8 cellular contexts compared by ENCODE assay signal in the genomic region with DNA sequence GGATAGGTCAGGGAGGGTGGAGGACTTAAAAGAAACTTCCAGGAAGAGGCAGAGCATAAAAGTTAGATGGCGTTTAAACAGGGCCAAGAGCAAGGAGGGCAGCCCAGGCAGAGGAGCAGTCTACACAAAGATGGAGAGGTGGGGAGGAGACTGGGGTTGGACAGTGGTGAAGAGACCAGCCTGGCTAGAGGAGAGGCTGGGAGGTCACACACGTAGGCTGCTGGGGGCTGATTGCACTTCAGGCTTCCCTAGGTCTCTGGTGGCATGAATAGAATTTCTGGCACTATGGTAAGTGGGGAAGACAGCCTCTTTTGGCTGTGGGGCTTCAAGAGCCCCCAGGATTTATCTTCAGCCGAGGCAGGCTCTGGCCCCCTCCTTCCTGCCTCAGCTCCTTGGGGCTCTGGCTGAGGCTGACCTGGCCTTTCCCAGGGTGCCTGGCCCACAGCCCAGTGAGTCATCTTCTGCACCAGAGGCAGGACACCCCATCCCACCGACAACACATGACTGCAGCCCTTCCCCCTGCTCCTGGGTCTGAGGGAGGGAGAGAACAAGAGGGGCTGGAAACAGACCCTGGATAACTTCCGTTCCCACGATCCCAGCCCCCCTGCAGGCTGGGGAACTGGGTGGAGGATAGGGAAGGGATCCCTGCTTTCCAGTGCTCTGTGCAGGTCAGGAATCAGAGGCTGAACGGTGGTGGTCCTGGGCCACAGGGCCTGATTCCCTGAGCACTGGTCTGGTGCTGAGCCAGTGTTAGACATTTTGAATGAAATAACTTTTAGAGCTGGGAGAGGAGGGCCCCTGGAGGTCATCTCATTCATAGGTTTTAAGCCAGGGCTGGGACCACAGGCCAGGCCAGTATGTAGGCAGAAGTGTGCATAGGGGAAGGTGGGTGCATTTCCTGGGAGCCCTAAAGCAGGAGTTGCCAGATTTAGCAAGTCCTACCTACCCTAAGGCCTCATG. TPM values are rescaled to one million over a fixed set of nuclear protein-coding genes. Genes with fewer than 3 reads are reported as not detected.
A peak's percentile ranks its signal among the peaks of the same experiment; 100 is the strongest.
DNase-seq lines count a peak whose midpoint lies in the region; ATAC-seq, FAIRE-seq and TF ChIP-seq lines count a peak whose summit lies in the region.

No MANE protein-coding gene starts in this region.

- no peak overlapping the region for H3K4me3 Mint-ChIP-seq in activated T-helper 1 cell treated with anti-CD3 and anti-CD28 coated beads, Interleukin-12 subunit alpha, Interleukin-12 subunit beta, Interleukin-2, Interleukin-4 antibody, amounts not matched to agents 30 ng/mL and 10 ng/mL and 1 ng/mL, durations not matched to agents 14 hours and 24 hours and 36 hours

- intact Hi-C loops in lower lobe of right lung (cut with DNase I) = no loop called here
- intact Hi-C loops in activated T-helper 1 cell treated with anti-CD3 and anti-CD28 coated beads, Interleukin-12 subunit alpha, Interleukin-12 subunit beta, Interleukin-2, Interleukin-4 antibody, amounts not matched to agents 30 ng/mL and 10 ng/mL and 1 ng/mL, durations not matched to agents 14 hours and 24 hours and 36 hours (cut with micrococcal nuclease) = loop anchor here (1.0 kb wide), 3 partner anchors 27 to 149 kb away; no protein-coding TSS in a partner anchor

- H3K27ac ChIP-seq in caudate nucleus (ENCODE audit: low read depth, low read length) (peak overlapping the region; percentile 64), lower lobe of right lung (peak overlapping the region; percentile 63)

- H3K4me3 ChIP-seq in lower lobe of right lung = no peak overlapping the region

- DNase-seq in DMS53 (lab: John Stamatoyannopoulos, UW) (peak; percentile 49), DMS53 treated with DMSO at 0.1 percent for 48 hours (lab: John Stamatoyannopoulos, UW; ENCODE audit: unreplicated experiment) (no peak), caudate nucleus (lab: John Stamatoyannopoulos, UW) (peak in 1 of 61 donors; percentile 42), lower lobe of right lung (no peak), urothelium cell line (ENCODE audit: low spot score) (peak; percentile 75), NCI-H2196 treated with DMSO at 0.1 percent for 48 hours (lab: John Stamatoyannopoulos, UW; ENCODE audit: unreplicated experiment) (no peak)
- no peak for DNase-seq in activated T-helper 1 cell treated with anti-CD3 and anti-CD28 coated beads, Interleukin-12 subunit alpha, Interleukin-12 subunit beta, Interleukin-2, Interleukin-4 antibody, amounts not matched to agents 30 ng/mL and 10 ng/mL and 1 ng/mL, durations not matched to agents 14 hours and 24 hours and 36 hours (ENCODE audit: low spot score)

- H3K36me3 ChIP-seq in lower lobe of right lung = no peaks in the 10 kb centered on the region

- no peaks in the 10 kb centered on the region for H3K9me3 ChIP-seq in lower lobe of right lung

- no peak for FAIRE-seq in urothelium cell line (lab: Jason Lieb, UNC)

- H3K27ac Mint-ChIP-seq in activated T-helper 1 cell treated with anti-CD3 and anti-CD28 coated beads, Interleukin-12 subunit alpha, Interleukin-12 subunit beta, Interleukin-2, Interleukin-4 antibody, amounts not matched to agents 30 ng/mL and 10 ng/mL and 1 ng/mL, durations not matched to agents 14 hours and 24 hours and 36 hours = no peak overlapping the region

- H3K9me3 Mint-ChIP-seq in activated T-helper 1 cell treated with anti-CD3 and anti-CD28 coated beads, Interleukin-12 subunit alpha, Interleukin-12 subunit beta, Interleukin-2, Interleukin-4 antibody, amounts not matched to agents 30 ng/mL and 10 ng/mL and 1 ng/mL, durations not matched to agents 14 hours and 24 hours and 36 hours = no peaks in the 10 kb centered on the region

- H3K36me3 Mint-ChIP-seq in activated T-helper 1 cell treated with anti-CD3 and anti-CD28 coated beads, Interleukin-12 subunit alpha, Interleukin-12 subunit beta, Interleukin-2, Interleukin-4 antibody, amounts not matched to agents 30 ng/mL and 10 ng/mL and 1 ng/mL, durations not matched to agents 14 hours and 24 hours and 36 hours (ENCODE audit: low read depth) = no peaks in the 10 kb centered on the region

- TF ChIP-seq CTCF in lower lobe of right lung (IDR thresholded peaks at IDR 0.05) = no peak

- no peaks in the 10 kb centered on the region for H3K4me1 Mint-ChIP-seq in activated T-helper 1 cell treated with anti-CD3 and anti-CD28 coated beads, Interleukin-12 subunit alpha, Interleukin-12 subunit beta, Interleukin-2, Interleukin-4 antibody, amounts not matched to agents 30 ng/mL and 10 ng/mL and 1 ng/mL, durations not matched to agents 14 hours and 24 hours and 36 hours (ENCODE audit: low read depth)

- ATAC-seq in lower lobe of right lung (peak; percentile 55 to 69), HG03342 (IDR thresholded peaks at IDR 0.05; ENCODE audit: unreplicated experiment) (no peak)

- no peaks in the 10 kb centered on the region for H3K27me3 ChIP-seq in lower lobe of right lung (ENCODE audit: low read depth)

- peaks cover 60% of the 10 kb centered on the region for H3K4me1 ChIP-seq in lower lobe of right lung

- H3K27me3 Mint-ChIP-seq in activated T-helper 1 cell treated with anti-CD3 and anti-CD28 coated beads, Interleukin-12 subunit alpha, Interleukin-12 subunit beta, Interleukin-2, Interleukin-4 antibody, amounts not matched to agents 30 ng/mL and 10 ng/mL and 1 ng/mL, durations not matched to agents 14 hours and 24 hours and 36 hours (ENCODE audit: insufficient read depth) = peaks cover 12% of the 10 kb centered on the region

RNA-seq across cellular contexts. Expression of a gene that starts 26.4 kb away (rescaled TPM):
- total RNA-seq in lower lobe of right lung = 56.5 TPM
- 0.05 TPM in 1 of 2 replicates, not detected in the other for total RNA-seq in activated T-helper 1 cell treated with anti-CD3 and anti-CD28 coated beads, Interleukin-12 subunit alpha, Interleukin-12 subunit beta, Interleukin-2, Interleukin-4 antibody, amounts not matched to agents 30 ng/mL and 10 ng/mL and 1 ng/mL, durations not matched to agents 14 hours and 24 hours and 36 hours

RNA-seq across cellular contexts. Expression of a gene that starts 41.7 kb away (rescaled TPM):
- total RNA-seq in lower lobe of right lung = 15.4 TPM
- total RNA-seq in activated T-helper 1 cell treated with anti-CD3 and anti-CD28 coated beads, Interleukin-12 subunit alpha, Interleukin-12 subunit beta, Interleukin-2, Interleukin-4 antibody, amounts not matched to agents 30 ng/mL and 10 ng/mL and 1 ng/mL, durations not matched to agents 14 hours and 24 hours and 36 hours = 34.6 and 37.6 TPM in 2 replicates

Comparison
In these comparisons a context has a peak if more than half of its experiments do, and no peak if none do; other contexts are left out.
1. DNase-seq: peak in DMS53 (single experiment) and urothelium cell line (single experiment); none in DMS53 treated with DMSO at 0.1 percent for 48 hours (single experiment), lower lobe of right lung (single experiment), activated T-helper 1 cell treated with anti-CD3 and anti-CD28 coated beads, Interleukin-12 subunit alpha, Interleukin-12 subunit beta, Interleukin-2, Interleukin-4 antibody, amounts not matched to agents 30 ng/mL and 10 ng/mL and 1 ng/mL, durations not matched to agents 14 hours and 24 hours and 36 hours (single experiment) and NCI-H2196 treated with DMSO at 0.1 percent for 48 hours (single experiment).
2. RNA of a gene that starts 26.4 kb away (total RNA-seq): 56.5 TPM in lower lobe of right lung (single experiment); 0.05 TPM in activated T-helper 1 cell treated with anti-CD3 and anti-CD28 coated beads, Interleukin-12 subunit alpha, Interleukin-12 subunit beta, Interleukin-2, Interleukin-4 antibody, amounts not matched to agents 30 ng/mL and 10 ng/mL and 1 ng/mL, durations not matched to agents 14 hours and 24 hours and 36 hours; every median in the first group is over 10 times any median in the second.